2 cellular contexts compared by ENCODE assay signal in the genomic region with DNA sequence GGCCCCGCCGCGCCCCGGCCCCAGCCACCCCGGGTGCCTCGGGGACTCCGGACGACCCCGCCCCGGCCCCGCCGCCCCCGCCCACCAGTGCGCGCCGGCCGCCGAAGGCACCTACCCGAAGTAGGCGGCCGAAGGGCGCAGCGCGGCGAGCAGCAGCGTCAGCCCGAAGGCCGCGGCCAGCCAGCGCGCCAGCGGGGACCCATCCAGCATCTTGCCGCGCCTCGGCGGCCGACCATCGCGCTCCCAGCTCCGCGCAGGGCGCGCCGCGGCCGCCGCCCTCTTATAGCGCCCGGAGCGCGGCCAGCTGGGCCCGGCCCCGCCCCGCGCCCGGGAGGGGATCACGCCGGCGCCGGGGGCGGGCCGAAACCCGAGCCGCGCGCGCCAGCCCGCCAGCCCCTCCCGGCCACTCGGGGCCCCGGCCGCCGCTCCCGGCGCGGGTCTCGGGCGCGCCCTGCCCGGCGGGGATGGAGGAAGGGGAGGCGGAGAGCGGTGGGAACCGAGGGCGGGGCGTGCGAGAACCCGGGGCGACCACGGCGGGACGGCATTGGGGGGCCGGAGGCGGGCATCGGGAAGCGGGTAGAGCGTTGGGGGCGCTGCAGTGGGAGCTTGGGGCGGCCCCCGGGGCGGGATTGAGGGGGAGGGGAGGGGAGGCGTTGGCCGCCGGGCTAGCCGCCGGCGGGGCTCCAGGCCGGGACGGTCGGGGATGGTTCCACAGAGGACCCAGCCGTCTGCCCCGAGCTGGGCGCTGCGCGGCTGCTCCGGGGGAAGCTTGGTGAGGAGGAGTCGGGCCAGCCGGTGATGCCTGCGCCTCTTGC.
TF ChIP-seq lines count a peak whose summit lies in the region.

A gene with protein sequence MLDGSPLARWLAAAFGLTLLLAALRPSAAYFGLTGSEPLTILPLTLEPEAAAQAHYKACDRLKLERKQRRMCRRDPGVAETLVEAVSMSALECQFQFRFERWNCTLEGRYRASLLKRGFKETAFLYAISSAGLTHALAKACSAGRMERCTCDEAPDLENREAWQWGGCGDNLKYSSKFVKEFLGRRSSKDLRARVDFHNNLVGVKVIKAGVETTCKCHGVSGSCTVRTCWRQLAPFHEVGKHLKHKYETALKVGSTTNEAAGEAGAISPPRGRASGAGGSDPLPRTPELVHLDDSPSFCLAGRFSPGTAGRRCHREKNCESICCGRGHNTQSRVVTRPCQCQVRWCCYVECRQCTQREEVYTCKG (minus strand): TSS at position 255 of the 815 bp plus-strand sequence. CDS start 45 bp downstream, at position 210.

TF ChIP-seq in HEK293T, 16 proteins besides CTCF, POLR2A, EP300 and RAD21:
- TF ChIP-seq ARNT (IDR thresholded peaks at IDR 0.05) (0 out of 2 replicates have a peak, but pooled peaks have one; percentile 17), CTBP1 (IDR thresholded peaks at IDR 0.05; ENCODE audit: borderline replicate concordance) (peak; percentile 28; the same call in 1 of the 2 replicates), ZNF384 (IDR thresholded peaks at IDR 0.05) (no peak), FOXM1 (IDR thresholded peaks at IDR 0.05; ENCODE audit: borderline replicate concordance) (peak; percentile 84)
TF ChIP-seq in HEK293T: peak in this region for 3.

TF ChIP-seq in HepG2, 621 proteins besides CTCF, POLR2A, EP300 and RAD21:
- TF ChIP-seq HNRNPLL (IDR thresholded peaks at IDR 0.05; ENCODE audit: low read depth, low read length, poor library complexity, severe bottlenecking), result peak; percentile 27
- TF ChIP-seq SIX4 (CRISPR knock-in tag; IDR thresholded peaks at IDR 0.05), result no peak
- no peak for TF ChIP-seq HDAC2 (CRISPR knock-in tag; IDR thresholded peaks at IDR 0.05)
- TF ChIP-seq ZNF800 (CRISPR knock-in tag; IDR thresholded peaks at IDR 0.05), result peak; percentile 6; the same call in 1 of the 2 replicates
